In the genomic region with DNA sequence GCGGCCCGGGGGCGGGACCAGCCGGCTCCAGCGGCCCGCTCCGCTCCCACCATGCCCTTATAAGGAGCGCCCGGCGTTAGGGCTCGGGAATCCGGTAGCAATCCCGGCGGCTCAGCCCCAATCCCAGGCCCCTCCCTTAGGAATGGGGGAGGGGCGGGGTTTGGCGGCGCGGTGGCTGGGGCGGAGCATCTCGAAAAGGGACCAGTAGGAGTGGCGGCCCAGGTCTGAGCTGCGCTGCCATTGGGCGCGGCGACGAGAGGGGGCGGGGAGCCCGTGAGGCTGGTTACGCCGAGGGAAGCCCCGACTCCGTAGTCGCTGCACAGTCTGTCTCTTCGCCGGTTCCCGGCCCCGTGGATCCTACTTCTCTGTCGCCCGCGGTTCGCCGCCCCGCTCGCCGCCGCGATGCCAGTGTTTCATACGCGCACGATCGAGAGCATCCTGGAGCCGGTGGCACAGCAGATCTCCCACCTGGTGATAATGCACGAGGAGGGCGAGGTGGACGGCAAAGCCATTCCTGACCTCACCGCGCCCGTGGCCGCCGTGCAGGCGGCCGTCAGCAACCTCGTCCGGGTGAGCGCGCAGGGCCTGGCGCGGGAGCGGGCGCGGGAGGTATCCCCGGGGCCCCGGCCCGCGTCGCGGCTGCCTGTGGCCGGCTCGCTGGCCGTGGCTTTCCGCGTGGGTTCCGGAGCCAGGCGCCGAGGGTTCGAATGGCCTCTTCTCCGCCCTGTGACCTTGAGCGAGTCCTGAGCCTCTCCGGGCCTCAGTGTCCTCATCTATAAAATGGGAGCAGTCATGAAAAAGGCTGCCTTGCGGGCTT, we compare ENCODE assay signal across 8 cellular contexts.
A peak's percentile ranks its signal among the peaks of the same experiment; 100 is the strongest.
DNase-seq lines count a peak whose midpoint lies in the region; ATAC-seq and TF ChIP-seq lines count a peak whose summit lies in the region.

A gene (plus strand): TSS at position 311 of the 817 bp plus-strand sequence. CDS start 92 bp downstream, at position 403.

- no peak for TF ChIP-seq CTCF in AG09319 (IDR thresholded peaks at IDR 0.05; ENCODE audit: low read depth, low read length)

- ATAC-seq in GM19035 (IDR thresholded peaks at IDR 0.05; ENCODE audit: unreplicated experiment) (peak; percentile 99), HG03354 (IDR thresholded peaks at IDR 0.05; ENCODE audit: poor library complexity, severe bottlenecking, unreplicated experiment) (peak; percentile 98)
- ATAC-seq in activated CD4-positive, CD25-positive, alpha-beta regulatory T cell treated with anti-CD3 and anti-CD28 coated beads, Interleukin-2, amount 50 U/mL, for 24 hours, result peak; percentile 99 to 100

- DNase-seq in AG09319 (ENCODE audit: extremely low read depth, low read depth), result peak; percentile 97
- peak; percentile 86 for DNase-seq in NCI-H446 treated with DMSO at 0.1 percent for 48 hours (lab: John Stamatoyannopoulos, UW)
- peak; percentile 98 for DNase-seq in cerebellar cortex (ENCODE audit: low spot score)
- DNase-seq in islet precursor cell, result peak; percentile 100
- peak; percentile 87 to 95 (median 91) for DNase-seq in stimulated activated CD4-positive, alpha-beta T cell treated with anti-CD3 and anti-CD28 coated beads, Interleukin-12 subunit alpha, Interleukin-12 subunit beta, amount 100 ng/mL, for 48 hours (ENCODE audit: low read depth in 2 of 3, low spot score in 1 of 3)

Comparison
In these comparisons a context has a peak if more than half of its experiments do, and no peak if none do; other contexts are left out.
1. Peak in every context shown above with its lines: DNase-seq and ATAC-seq.